6 cellular contexts compared by ENCODE assay signal in genomic region chr3:85394424-85394823, GRCh38.
"Had no signal": no experiment of that assay in that cellular context is flagged by ENCODE, and none has a peak within 500 bp of the region (broad histone marks: within the 10 kb centered on the region; RNA-seq: fewer than 3 reads in every experiment).

No MANE protein-coding gene starts in this region.

- DNase-seq: IMR-90, KBM-7 had no signal

- FAIRE-seq: HepG2, HTR-8/SVneo, K562 had no signal

- ATAC-seq: HepG2, K562 had no signal

- H3K27ac ChIP-seq: HL-60 had no signal

- H3K4me3 ChIP-seq: K562 had no signal
